ENCODE assay signal across 11 cellular contexts in the genomic region with DNA sequence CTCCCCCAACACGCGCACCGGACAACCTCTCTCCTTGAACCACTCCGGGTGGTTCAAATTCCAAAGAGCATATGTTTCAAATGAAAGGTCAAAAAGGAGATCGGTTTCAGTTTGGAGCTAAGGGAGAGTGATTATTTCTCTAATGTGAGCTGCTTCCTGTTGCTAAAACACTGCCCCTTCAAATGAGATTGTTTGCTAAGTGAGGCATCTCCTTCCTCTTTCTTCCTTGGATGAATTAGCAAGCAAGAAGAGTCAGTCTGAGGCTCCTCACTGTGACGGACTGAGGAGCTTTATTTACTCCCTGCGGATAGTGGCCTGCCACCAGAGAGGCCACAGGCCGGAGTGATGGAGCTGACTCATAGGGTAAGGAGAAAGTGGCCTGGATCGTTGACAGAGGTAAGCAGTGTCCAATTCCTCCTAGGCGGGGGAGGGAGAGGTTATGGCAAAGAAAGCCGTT.
DNase-seq lines count a peak whose midpoint lies in the region; ATAC-seq and TF ChIP-seq lines count a peak whose summit lies in the region.
"Had no signal": no experiment of that assay in that cellular context is flagged by ENCODE, and none has a peak within 500 bp of the region (broad histone marks: within the 10 kb centered on the region; RNA-seq: fewer than 3 reads in every experiment).

No MANE protein-coding gene starts in this region.

- H3K9ac ChIP-seq in BLaER1 treated with 17β-estradiol and CSF1 and Interleukin-3, amounts not matched to agents 10 nM and 100 nM: peak overlapping the region in 9 of 11 experiments; percentile 25 to 74 (median 55); a peak in 15 of 22 replicates
- H3K9ac ChIP-seq in neural progenitor cell: no peak overlapping the region

- no peaks in the 10 kb centered on the region for H3K79me2 ChIP-seq in neural progenitor cell (ENCODE audit: low read depth)

- ATAC-seq in mucosa of descending colon: no peak
- ATAC-seq in HG03135 (IDR thresholded peaks at IDR 0.05; ENCODE audit: unreplicated experiment): no peak

- TF ChIP-seq POLR2A in NB4 (IDR thresholded peaks at IDR 0.05; ENCODE audit: extremely low read depth, insufficient read length): no peak

- H3K36me3 ChIP-seq in BLaER1 treated with 17β-estradiol and CSF1 and Interleukin-3, amounts not matched to agents 10 nM and 100 nM: no peaks in the 10 kb centered on the region
- H3K36me3 ChIP-seq in neural progenitor cell: no peaks in the 10 kb centered on the region
- H3K36me3 ChIP-seq in mucosa of descending colon (ENCODE audit: low read depth): no peaks in the 10 kb centered on the region

- H3K4me2 ChIP-seq in BLaER1 treated with 17β-estradiol and CSF1 and Interleukin-3, amounts not matched to agents 10 nM and 100 nM: peak overlapping the region; percentile 42 to 70 (median 54)
- H3K4me2 ChIP-seq in neural progenitor cell: peak overlapping the region; percentile 6

- H3K9me3 Mint-ChIP-seq in dendritic cell treated with granulocyte-macrophage colony-stimulating factor and Interleukin-4, amounts not matched to agents 40 ng/mL and 50 ng/mL, for 4 days: no peaks in the 10 kb centered on the region
- peaks cover 10% of the 10 kb centered on the region for H3K9me3 Mint-ChIP-seq in neural progenitor cell

- no peaks in the 10 kb centered on the region for H3K36me3 Mint-ChIP-seq in dendritic cell treated with granulocyte-macrophage colony-stimulating factor and Interleukin-4, amounts not matched to agents 40 ng/mL and 50 ng/mL, for 4 days (ENCODE audit: low read depth)
- no peaks in the 10 kb centered on the region for H3K36me3 Mint-ChIP-seq in neural progenitor cell

- intact Hi-C loops in dendritic cell treated with granulocyte-macrophage colony-stimulating factor and Interleukin-4, amounts not matched to agents 40 ng/mL and 50 ng/mL, for 4 days (cut with micrococcal nuclease): no loop called here
- intact Hi-C loops in mucosa of descending colon (cut with DNase I, micrococcal nuclease): no loop called here

- H3K27ac ChIP-seq in BLaER1 treated with 17β-estradiol and CSF1 and Interleukin-3, amounts not matched to agents 10 nM and 100 nM: peak overlapping the region; percentile 45 to 91 (median 76); a peak in 21 of 22 replicates
- peak overlapping the region; percentile 2 for H3K27ac ChIP-seq in neural progenitor cell

- H3K4me1 ChIP-seq in BLaER1 treated with 17β-estradiol and CSF1 and Interleukin-3, amounts not matched to agents 10 nM and 100 nM: peaks cover 22 to 30% (median 26%) of the 10 kb centered on the region in 10 experiments
- H3K4me1 ChIP-seq in neural progenitor cell: peaks cover 11% of the 10 kb centered on the region
- no peaks in the 10 kb centered on the region for H3K4me1 ChIP-seq in mucosa of descending colon (ENCODE audit: low read depth)

- no peak overlapping the region for H2AFZ ChIP-seq in neural progenitor cell (replicated peaks)

- peak; percentile 69 for DNase-seq in NB4 (ENCODE audit: low read depth)
- peak; percentile 42 for DNase-seq in neural progenitor cell (ENCODE audit: low spot score)
- no peak for DNase-seq in mucosa of descending colon
- DNase-seq in activated CD8-positive, alpha-beta memory T cell treated with anti-CD3 and anti-CD28 coated beads for 24 hours: no peak
- no peak for DNase-seq in NCI-H510A treated with DMSO at 0.1 percent for 48 hours (lab: John Stamatoyannopoulos, UW)
- DNase-seq: activated T-cell treated with anti-CD3 and anti-CD28 coated beads, Interleukin-2, amount 50 U/mL, for 1 hour; effector CD8-positive, alpha-beta T cell; NCI-H1105 treated with DMSO at 0.1 percent for 48 hours had no signal

- no peak overlapping the region for H3K4me3 ChIP-seq in BLaER1 treated with 17β-estradiol and CSF1 and Interleukin-3, amounts not matched to agents 10 nM and 100 nM
- H3K4me3 ChIP-seq in NB4 (ENCODE audit: low read depth, low read length): no peak overlapping the region
- no peak overlapping the region for H3K4me3 ChIP-seq in neural progenitor cell
- H3K4me3 ChIP-seq in mucosa of descending colon: no peak overlapping the region

- H3K9me3 ChIP-seq in BLaER1 treated with 17β-estradiol and CSF1 and Interleukin-3, amounts not matched to agents 10 nM and 100 nM (replicated peaks in 1 of 11): 0 out of 22 replicates have a peak, but pooled peaks cover 0 to 6% (median 0%) of the 10 kb centered on the region in 11 experiments
- H3K9me3 ChIP-seq in neural progenitor cell (ENCODE audit: low read depth) (no peaks in the 10 kb centered on the region), mucosa of descending colon (no peaks in the 10 kb centered on the region)

- peak overlapping the region; percentile 50 for H3K27ac Mint-ChIP-seq in dendritic cell treated with granulocyte-macrophage colony-stimulating factor and Interleukin-4, amounts not matched to agents 40 ng/mL and 50 ng/mL, for 4 days
- no peak overlapping the region for H3K27ac Mint-ChIP-seq in neural progenitor cell

- no peak for TF ChIP-seq CTCF in NB4 (IDR thresholded peaks at IDR 0.05; ENCODE audit: low read depth, low read length)
- no peak for TF ChIP-seq CTCF in neural progenitor cell (IDR thresholded peaks at IDR 0.05)
- no peak for TF ChIP-seq CTCF in mucosa of descending colon (IDR thresholded peaks at IDR 0.05)

- H4K20me1 ChIP-seq in BLaER1 treated with 17β-estradiol and CSF1 and Interleukin-3, amounts not matched to agents 10 nM and 100 nM: no peaks in the 10 kb centered on the region
- H4K20me1 ChIP-seq in neural progenitor cell (ENCODE audit: low read depth): no peaks in the 10 kb centered on the region

- no peak overlapping the region for H3K4me3 Mint-ChIP-seq in dendritic cell treated with granulocyte-macrophage colony-stimulating factor and Interleukin-4, amounts not matched to agents 40 ng/mL and 50 ng/mL, for 4 days
- peak overlapping the region; percentile 41 for H3K4me3 Mint-ChIP-seq in neural progenitor cell

- no peaks in the 10 kb centered on the region for H3K27me3 ChIP-seq in BLaER1 treated with 17β-estradiol and CSF1 and Interleukin-3, amounts not matched to agents 10 nM and 100 nM
- H3K27me3 ChIP-seq in neural progenitor cell: no peaks in the 10 kb centered on the region

- H3K27me3 Mint-ChIP-seq in dendritic cell treated with granulocyte-macrophage colony-stimulating factor and Interleukin-4, amounts not matched to agents 40 ng/mL and 50 ng/mL, for 4 days: no peaks in the 10 kb centered on the region
- H3K27me3 Mint-ChIP-seq in neural progenitor cell (ENCODE audit: insufficient read depth, low read depth): no peaks in the 10 kb centered on the region

- peaks cover 12% of the 10 kb centered on the region for H3K4me1 Mint-ChIP-seq in dendritic cell treated with granulocyte-macrophage colony-stimulating factor and Interleukin-4, amounts not matched to agents 40 ng/mL and 50 ng/mL, for 4 days (ENCODE audit: low read depth)
- H3K4me1 Mint-ChIP-seq in neural progenitor cell: peaks cover 13% of the 10 kb centered on the region

- H3F3A ChIP-seq in neural progenitor cell (ENCODE audit: low read depth): peaks cover 12% of the 10 kb centered on the region

Comparison
In these comparisons a context has a peak if more than half of its experiments do, and no peak if none do; other contexts are left out.
1. DNase-seq: peak in NB4 (single experiment) and neural progenitor cell (single experiment); none in mucosa of descending colon (0 of 3), activated CD8-positive, alpha-beta memory T cell treated with anti-CD3 and anti-CD28 coated beads for 24 hours (single experiment) and NCI-H510A treated with DMSO at 0.1 percent for 48 hours (single experiment).